ENCODE assay signal across 11 cellular contexts in genomic region chr5:39648539-39649200, GRCh38.
DNase-seq lines count a peak whose midpoint lies in the region; ATAC-seq and TF ChIP-seq lines count a peak whose summit lies in the region.
"Had no signal": no experiment of that assay in that cellular context is flagged by ENCODE, and none has a peak within 500 bp of the region (broad histone marks: within the 10 kb centered on the region; RNA-seq: fewer than 3 reads in every experiment).

No MANE protein-coding gene starts in this region.

- no peaks in the 10 kb centered on the region for H3K9me3 Mint-ChIP-seq in MCF 10A (ENCODE audit: unreplicated experiment)
- no peaks in the 10 kb centered on the region for H3K9me3 Mint-ChIP-seq in CD4-positive, alpha-beta T cell
- H3K9me3 Mint-ChIP-seq: activated naive CD8-positive, alpha-beta T cell treated with anti-CD3 and anti-CD28 coated beads, Interleukin-2, amount 10 ng/mL, durations not matched to agents 7 days and 5 days had no signal

- no peaks in the 10 kb centered on the region for H3K36me3 ChIP-seq in breast epithelium
- no peaks in the 10 kb centered on the region for H3K36me3 ChIP-seq in esophagus squamous epithelium
- H3K36me3 ChIP-seq in aorta (ENCODE audit: control insufficient read depth in 1 of 2, insufficient read depth in 2 of 2, low read length in 1 of 2), result no peaks in the 10 kb centered on the region

- CTCF ChIA-PET in MCF 10A (lab: Yijun Ruan, JAX), result interaction anchor here (0.6 to 1.3 kb wide), 2 partner anchors 14 to 1043 kb away, joined by 3 to 4 read pairs; no protein-coding TSS in a partner anchor
- CTCF ChIA-PET in CD4-positive, alpha-beta T cell (lab: Charles Lee), result no interaction called here

- POLR2A ChIA-PET in MCF 10A (lab: Yijun Ruan, JAX), result no interaction called here
- POLR2A ChIA-PET in CD4-positive, alpha-beta T cell (lab: Charles Lee), result no interaction called here

- in situ Hi-C loops in G401 (cut with HindIII; ENCODE audit: low sequenced_read_pairs), result no loop called here

- no TSS peak for BruUV-seq in MCF 10A (replicated peaks; lab: Mats Ljungman, UMichigan)

- no peak for TF ChIP-seq CTCF in MCF 10A (IDR thresholded peaks at IDR 0.05; ENCODE audit: unreplicated experiment)
- no peak for TF ChIP-seq CTCF in breast epithelium (IDR thresholded peaks at IDR 0.05)
- TF ChIP-seq CTCF in esophagus squamous epithelium (IDR thresholded peaks at IDR 0.05), result no peak
- no peak for TF ChIP-seq CTCF in CD4-positive, alpha-beta T cell (IDR thresholded peaks at IDR 0.05)

- no peak overlapping the region for H3K4me3 Mint-ChIP-seq in MCF 10A (ENCODE audit: unreplicated experiment)
- no peak overlapping the region for H3K4me3 Mint-ChIP-seq in CD4-positive, alpha-beta T cell
- H3K4me3 Mint-ChIP-seq: activated naive CD8-positive, alpha-beta T cell treated with anti-CD3 and anti-CD28 coated beads, Interleukin-2, amount 10 ng/mL, durations not matched to agents 7 days and 5 days; naive B cell had no signal

- DNase-seq in MCF 10A (ENCODE audit: unreplicated experiment), result peak; percentile 85
- no peak for DNase-seq in breast epithelium (ENCODE audit: low spot score in 2 of 2)
- DNase-seq in NCI-H460 (ENCODE audit: extremely low read depth, low read depth), result peak; percentile 50
- no peak for DNase-seq in esophagus squamous epithelium (lab: John Stamatoyannopoulos, UW)
- DNase-seq in SK-N-DZ (ENCODE audit: low spot score), result no peak
- DNase-seq in CD4-positive, alpha-beta T cell, result no peak
- no peak for DNase-seq in aorta
- DNase-seq in G401 (ENCODE audit: low spot score), result no peak
- DNase-seq: activated naive CD8-positive, alpha-beta T cell treated with anti-CD3 and anti-CD28 coated beads, Interleukin-2, amount 10 ng/mL, durations not matched to agents 7 days and 5 days; naive B cell; NCI-H2227 treated with DMSO at 0.1 percent for 48 hours had no signal

- H3K27ac ChIP-seq in breast epithelium (no peak overlapping the region), esophagus squamous epithelium (peak overlapping the region in 3 of 4 donors; percentile 2 to 46 (median 18)), aorta (ENCODE audit: low read depth in 1 of 2, low read length in 2 of 2) (no peak overlapping the region)
- H3K27ac ChIP-seq in CD4-positive, alpha-beta T cell (ENCODE audit: low read depth, low read length), result no peak overlapping the region

- H3K9me3 ChIP-seq in breast epithelium (no peaks in the 10 kb centered on the region), esophagus squamous epithelium (no peaks in the 10 kb centered on the region), aorta (ENCODE audit: control insufficient read depth, low read length) (peaks cover 1% of the 10 kb centered on the region)
- H3K9me3 ChIP-seq in CD4-positive, alpha-beta T cell (ENCODE audit: control insufficient read depth, low read length), result no peaks in the 10 kb centered on the region

- H3K27ac Mint-ChIP-seq in MCF 10A (ENCODE audit: low read depth, unreplicated experiment), result no peak overlapping the region
- no peak overlapping the region for H3K27ac Mint-ChIP-seq in CD4-positive, alpha-beta T cell
- H3K27ac Mint-ChIP-seq: activated naive CD8-positive, alpha-beta T cell treated with anti-CD3 and anti-CD28 coated beads, Interleukin-2, amount 10 ng/mL, durations not matched to agents 7 days and 5 days; naive B cell had no signal

- no peaks in the 10 kb centered on the region for H3K27me3 ChIP-seq in breast epithelium
- no peaks in the 10 kb centered on the region for H3K27me3 ChIP-seq in esophagus squamous epithelium
- no peaks in the 10 kb centered on the region for H3K27me3 ChIP-seq in CD4-positive, alpha-beta T cell (ENCODE audit: control insufficient read depth, insufficient read depth, low read length)
- no peaks in the 10 kb centered on the region for H3K27me3 ChIP-seq in aorta (ENCODE audit: control insufficient read depth in 1 of 2, insufficient read depth in 2 of 2, low read length in 1 of 2)

- ATAC-seq in CD4-positive, alpha-beta T cell (ENCODE audit: poor library complexity), result no peak
- ATAC-seq in aorta (ENCODE audit: low FRiP score), result no peak

- peaks cover 12% of the 10 kb centered on the region for H3K4me1 Mint-ChIP-seq in MCF 10A (ENCODE audit: insufficient read depth, unreplicated experiment)
- no peaks in the 10 kb centered on the region for H3K4me1 Mint-ChIP-seq in CD4-positive, alpha-beta T cell (ENCODE audit: low read depth)
- H3K4me1 Mint-ChIP-seq: activated naive CD8-positive, alpha-beta T cell treated with anti-CD3 and anti-CD28 coated beads, Interleukin-2, amount 10 ng/mL, durations not matched to agents 7 days and 5 days; naive B cell had no signal

- intact Hi-C loops in MCF 10A (cut with micrococcal nuclease) (loop anchor here (5.0 kb wide), 1 partner anchor 1039 kb away; no protein-coding TSS in a partner anchor), breast epithelium (cut with DNase I; ENCODE audit: low total_unique reads) (no loop called here), esophagus squamous epithelium (cut with DNase I) (no loop called here), aorta (cut with DNase I) (no loop called here)
- intact Hi-C loops in CD4-positive, alpha-beta T cell (cut with DNase I, micrococcal nuclease), result no loop called here

- H3K4me3 ChIP-seq in breast epithelium (no peak overlapping the region), esophagus squamous epithelium (no peak overlapping the region), aorta (ENCODE audit: low read length in 2 of 2) (no peak overlapping the region)

- H3K4me1 ChIP-seq in breast epithelium, result no peaks in the 10 kb centered on the region
- peaks cover 0 to 15% (median 0%) of the 10 kb centered on the region in 3 donors for H3K4me1 ChIP-seq in esophagus squamous epithelium
- H3K4me1 ChIP-seq in aorta (ENCODE audit: control insufficient read depth in 1 of 2, insufficient read depth in 2 of 2, low read length in 2 of 2), result no peaks in the 10 kb centered on the region

- H3K36me3 Mint-ChIP-seq in MCF 10A (ENCODE audit: insufficient read depth, unreplicated experiment), result no peaks in the 10 kb centered on the region
- no peaks in the 10 kb centered on the region for H3K36me3 Mint-ChIP-seq in CD4-positive, alpha-beta T cell (ENCODE audit: low read depth)
- H3K36me3 Mint-ChIP-seq: activated naive CD8-positive, alpha-beta T cell treated with anti-CD3 and anti-CD28 coated beads, Interleukin-2, amount 10 ng/mL, durations not matched to agents 7 days and 5 days; naive B cell had no signal

- no peaks in the 10 kb centered on the region for H3K27me3 Mint-ChIP-seq in MCF 10A (ENCODE audit: insufficient read depth, unreplicated experiment)
- H3K27me3 Mint-ChIP-seq in CD4-positive, alpha-beta T cell, result peaks cover 9% of the 10 kb centered on the region

- TF ChIP-seq POLR2A in breast epithelium (IDR thresholded peaks at IDR 0.05) (no peak), esophagus squamous epithelium (IDR thresholded peaks at IDR 0.05) (no peak)

- 43 to 57% methylated on average over 6 to 7 of the region's 7 CpGs for WGBS in esophagus squamous epithelium, 2 donors
- WGBS in aorta, 2 donors, result 77 to 89% methylated on average over 7 of the region's 7 CpGs

Comparison
In these comparisons a context has a peak if more than half of its experiments do, and no peak if none do; other contexts are left out.
1. DNase-seq: peak in MCF 10A (single experiment) and NCI-H460 (single experiment); none in breast epithelium (0 of 2), esophagus squamous epithelium (single experiment), SK-N-DZ (single experiment), CD4-positive, alpha-beta T cell (0 of 10), aorta (0 of 2) and G401 (single experiment).
2. H3K27ac ChIP-seq: peak in esophagus squamous epithelium (3 of 4); none in breast epithelium (0 of 2), CD4-positive, alpha-beta T cell (single experiment) and aorta (0 of 2).